Comparison of ENCODE assay signal across 8 cellular contexts in genomic region chr11:132278801-132279574, GRCh38.
DNase-seq lines count a peak whose midpoint lies in the region; TF ChIP-seq lines count a peak whose summit lies in the region.

No MANE protein-coding gene starts in this region.

- no peaks in the 10 kb centered on the region for H3K27me3 ChIP-seq in KMS-11 (ENCODE audit: insufficient read depth, low read depth)
- no peaks in the 10 kb centered on the region for H3K27me3 ChIP-seq in adipocyte (replicated peaks; ENCODE audit: control insufficient read depth, insufficient read depth, low read length)

- no peak overlapping the region for H3K27ac ChIP-seq in KMS-11
- peak overlapping the region; percentile 73 for H3K27ac ChIP-seq in mesodermal cell (ENCODE audit: low read depth, low read length, severe bottlenecking)

- H3K36me3 ChIP-seq in KMS-11 (ENCODE audit: insufficient read depth): no peaks in the 10 kb centered on the region
- H3K36me3 ChIP-seq in adipocyte (ENCODE audit: control insufficient read depth, insufficient read depth, low read length, severe bottlenecking): no peaks in the 10 kb centered on the region
- no peaks in the 10 kb centered on the region for H3K36me3 ChIP-seq in mesodermal cell (ENCODE audit: control insufficient read depth, insufficient read depth, low read length)

- peak; percentile 44; the same call in 1 of the 2 replicates for TF ChIP-seq CTCF in KMS-11 (conservative IDR thresholded peaks at IDR 0.05; ENCODE audit: low read depth, low read length)

- no peaks in the 10 kb centered on the region for H4K20me1 ChIP-seq in KMS-11 (ENCODE audit: insufficient read depth)

- no peaks in the 10 kb centered on the region for H3K79me2 ChIP-seq in KMS-11 (ENCODE audit: insufficient read depth, low read depth)

- DNase-seq in GM04504 (ENCODE audit: low read depth) (peak; percentile 18), adipocyte (ENCODE audit: low read depth) (peak; percentile 37), SIG-M5 (lab: John Stamatoyannopoulos, UW) (no peak), Kasumi-1 (lab: John Stamatoyannopoulos, UW) (no peak), SKM-1 treated with dmso at 0.1 percent for 144 hours (lab: John Stamatoyannopoulos, UW; ENCODE audit: unreplicated experiment) (no peak), MV-4-11 (lab: John Stamatoyannopoulos, UW) (no peak)

- H2AFZ ChIP-seq in KMS-11 (ENCODE audit: low read depth): no peak overlapping the region; the same call in 1 of the 2 replicates

- H3K4me3 ChIP-seq in KMS-11 (IDR thresholded peaks at IDR 0.05; ENCODE audit: insufficient read depth, low read depth, low read length) (no peak overlapping the region), adipocyte (ENCODE audit: low read length) (no peak overlapping the region), mesodermal cell (ENCODE audit: extremely low read depth, insufficient read depth, low read length, poor library complexity, severe bottlenecking) (no peak overlapping the region)

- WGBS in mesodermal cell (ENCODE audit: insufficient coverage in 2 of 2), 2 experiments: 75 to 81% methylated on average over 6 of the region's 6 CpGs

- H3K4me1 ChIP-seq in KMS-11 (ENCODE audit: low read depth, poor library complexity, severe bottlenecking) (peaks cover 6% of the 10 kb centered on the region), adipocyte (ENCODE audit: control insufficient read depth, insufficient read depth, low read length) (peaks cover 10% of the 10 kb centered on the region), mesodermal cell (ENCODE audit: control insufficient read depth, insufficient read depth, low read length, poor library complexity, severe bottlenecking) (peaks cover 9% of the 10 kb centered on the region)

- H3K9ac ChIP-seq in KMS-11 (no peak overlapping the region), adipocyte (ENCODE audit: low read length) (no peak overlapping the region)

- H3K9me3 ChIP-seq in adipocyte (ENCODE audit: control insufficient read depth, low read length) (no peaks in the 10 kb centered on the region), mesodermal cell (ENCODE audit: control insufficient read depth, low read length) (no peaks in the 10 kb centered on the region)

- no peak overlapping the region for H3K4me2 ChIP-seq in KMS-11

Comparison
In these comparisons a context has a peak if more than half of its experiments do, and no peak if none do; other contexts are left out.
1. DNase-seq: peak in GM04504 (single experiment) and adipocyte (single experiment); none in SIG-M5 (single experiment), Kasumi-1 (0 of 2), SKM-1 treated with dmso at 0.1 percent for 144 hours (single experiment) and MV-4-11 (single experiment).